In genomic region chr22:38110863-38111852, GRCh38 we compare ENCODE assay signal across 1 cellular context.
TF ChIP-seq lines count a peak whose summit lies in the region.

No MANE protein-coding gene starts in this region.

TF ChIP-seq in HepG2, 621 proteins besides CTCF, POLR2A, EP300 and RAD21 (continued from another document and continues in another):
- TF ChIP-seq, protein P1, sequence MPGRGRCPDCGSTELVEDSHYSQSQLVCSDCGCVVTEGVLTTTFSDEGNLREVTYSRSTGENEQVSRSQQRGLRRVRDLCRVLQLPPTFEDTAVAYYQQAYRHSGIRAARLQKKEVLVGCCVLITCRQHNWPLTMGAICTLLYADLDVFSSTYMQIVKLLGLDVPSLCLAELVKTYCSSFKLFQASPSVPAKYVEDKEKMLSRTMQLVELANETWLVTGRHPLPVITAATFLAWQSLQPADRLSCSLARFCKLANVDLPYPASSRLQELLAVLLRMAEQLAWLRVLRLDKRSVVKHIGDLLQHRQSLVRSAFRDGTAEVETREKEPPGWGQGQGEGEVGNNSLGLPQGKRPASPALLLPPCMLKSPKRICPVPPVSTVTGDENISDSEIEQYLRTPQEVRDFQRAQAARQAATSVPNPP (CRISPR knock-in tag; IDR thresholded peaks at IDR 0.05) = no peak
- TF ChIP-seq U2AF2 (IDR thresholded peaks at IDR 0.05; ENCODE audit: low read depth, low read length) (no peak), ZFX (CRISPR knock-in tag; IDR thresholded peaks at IDR 0.05; ENCODE audit: low read depth) (no peak; the same call in none of the 2 replicates), ZNF713 (CRISPR knock-in tag; IDR thresholded peaks at IDR 0.05) (no peak), DR1 (CRISPR knock-in tag; IDR thresholded peaks at IDR 0.05) (no peak), PLRG1 (conservative IDR thresholded peaks at IDR 0.05) (no peak), NFIC (IDR thresholded peaks at IDR 0.05; ENCODE audit: low read length) (no peak), RBM22 (optimal IDR thresholded peaks at IDR 0.05; ENCODE audit: low read length) (no peak), ZNF776 (CRISPR knock-in tag; IDR thresholded peaks at IDR 0.05) (no peak), EHMT2 (IDR thresholded peaks at IDR 0.05; ENCODE audit: borderline replicate concordance, low read depth, low read length) (no peak), NR2F2 (IDR thresholded peaks at IDR 0.05; ENCODE audit: borderline replicate concordance, low read depth) (peak; percentile 51; the same call in 1 of the 2 replicates), ZFP36L2 (CRISPR knock-in tag; IDR thresholded peaks at IDR 0.05) (no peak), ZNF441 (CRISPR knock-in tag; IDR thresholded peaks at IDR 0.05; ENCODE audit: borderline replicate concordance) (no peak), ZNF572 (CRISPR knock-in tag; IDR thresholded peaks at IDR 0.05) (no peak), ZNF576 (CRISPR knock-in tag; IDR thresholded peaks at IDR 0.05) (no peak), DNMT1 (CRISPR knock-in tag; IDR thresholded peaks at IDR 0.05) (no peak), CBX1 (IDR thresholded peaks at IDR 0.05; ENCODE audit: low read depth) (no peak), NFKB2 (CRISPR knock-in tag; IDR thresholded peaks at IDR 0.05; ENCODE audit: borderline replicate concordance) (no peak), ETS1 (CRISPR knock-in tag; IDR thresholded peaks at IDR 0.05) (no peak), ZNF557 (CRISPR knock-in tag; IDR thresholded peaks at IDR 0.05) (no peak), DRAP1 (CRISPR knock-in tag; IDR thresholded peaks at IDR 0.05) (no peak), PAX8 (CRISPR knock-in tag; IDR thresholded peaks at IDR 0.05; ENCODE audit: borderline replicate concordance) (no peak), GPN1 (CRISPR knock-in tag; IDR thresholded peaks at IDR 0.05; ENCODE audit: borderline replicate concordance) (no peak)
- TF ChIP-seq, protein P2, sequence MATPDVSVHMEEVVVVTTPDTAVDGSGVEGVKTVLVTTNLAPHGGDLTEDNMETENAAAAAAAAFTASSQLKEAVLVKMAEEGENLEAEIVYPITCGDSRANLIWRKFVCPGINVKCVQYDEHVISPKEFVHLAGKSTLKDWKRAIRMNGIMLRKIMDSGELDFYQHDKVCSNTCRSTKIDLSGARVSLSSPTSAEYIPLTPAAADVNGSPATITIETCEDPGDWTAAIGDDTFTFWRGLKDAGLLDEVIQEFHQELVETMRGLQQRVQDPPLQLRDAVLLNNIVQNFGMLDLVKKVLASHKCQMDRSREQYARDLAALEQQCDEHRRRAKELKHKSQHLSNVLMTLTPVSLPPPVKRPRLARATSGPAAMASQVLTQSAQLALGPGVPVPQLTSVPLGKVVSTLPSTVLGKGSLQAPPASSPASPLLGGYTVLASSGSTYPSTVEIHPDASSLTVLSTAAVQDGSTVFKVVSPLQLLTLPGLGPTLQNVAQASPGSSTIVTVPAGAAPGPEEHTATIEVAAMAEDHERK (CRISPR knock-in tag; IDR thresholded peaks at IDR 0.05; ENCODE audit: low read depth) = no peak
- TF ChIP-seq, protein P3, sequence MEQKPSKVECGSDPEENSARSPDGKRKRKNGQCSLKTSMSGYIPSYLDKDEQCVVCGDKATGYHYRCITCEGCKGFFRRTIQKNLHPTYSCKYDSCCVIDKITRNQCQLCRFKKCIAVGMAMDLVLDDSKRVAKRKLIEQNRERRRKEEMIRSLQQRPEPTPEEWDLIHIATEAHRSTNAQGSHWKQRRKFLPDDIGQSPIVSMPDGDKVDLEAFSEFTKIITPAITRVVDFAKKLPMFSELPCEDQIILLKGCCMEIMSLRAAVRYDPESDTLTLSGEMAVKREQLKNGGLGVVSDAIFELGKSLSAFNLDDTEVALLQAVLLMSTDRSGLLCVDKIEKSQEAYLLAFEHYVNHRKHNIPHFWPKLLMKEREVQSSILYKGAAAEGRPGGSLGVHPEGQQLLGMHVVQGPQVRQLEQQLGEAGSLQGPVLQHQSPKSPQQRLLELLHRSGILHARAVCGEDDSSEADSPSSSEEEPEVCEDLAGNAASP (CRISPR knock-in tag; IDR thresholded peaks at IDR 0.05; ENCODE audit: borderline replicate concordance) = 0 out of 2 replicates have a peak, but pooled peaks have one; percentile 3
- TF ChIP-seq, protein P4, sequence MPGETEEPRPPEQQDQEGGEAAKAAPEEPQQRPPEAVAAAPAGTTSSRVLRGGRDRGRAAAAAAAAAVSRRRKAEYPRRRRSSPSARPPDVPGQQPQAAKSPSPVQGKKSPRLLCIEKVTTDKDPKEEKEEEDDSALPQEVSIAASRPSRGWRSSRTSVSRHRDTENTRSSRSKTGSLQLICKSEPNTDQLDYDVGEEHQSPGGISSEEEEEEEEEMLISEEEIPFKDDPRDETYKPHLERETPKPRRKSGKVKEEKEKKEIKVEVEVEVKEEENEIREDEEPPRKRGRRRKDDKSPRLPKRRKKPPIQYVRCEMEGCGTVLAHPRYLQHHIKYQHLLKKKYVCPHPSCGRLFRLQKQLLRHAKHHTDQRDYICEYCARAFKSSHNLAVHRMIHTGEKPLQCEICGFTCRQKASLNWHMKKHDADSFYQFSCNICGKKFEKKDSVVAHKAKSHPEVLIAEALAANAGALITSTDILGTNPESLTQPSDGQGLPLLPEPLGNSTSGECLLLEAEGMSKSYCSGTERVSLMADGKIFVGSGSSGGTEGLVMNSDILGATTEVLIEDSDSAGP (CRISPR knock-in tag; IDR thresholded peaks at IDR 0.05; ENCODE audit: borderline replicate concordance) = peak; percentile 46; the same call in 1 of the 2 replicates
- TF ChIP-seq, protein P5, sequence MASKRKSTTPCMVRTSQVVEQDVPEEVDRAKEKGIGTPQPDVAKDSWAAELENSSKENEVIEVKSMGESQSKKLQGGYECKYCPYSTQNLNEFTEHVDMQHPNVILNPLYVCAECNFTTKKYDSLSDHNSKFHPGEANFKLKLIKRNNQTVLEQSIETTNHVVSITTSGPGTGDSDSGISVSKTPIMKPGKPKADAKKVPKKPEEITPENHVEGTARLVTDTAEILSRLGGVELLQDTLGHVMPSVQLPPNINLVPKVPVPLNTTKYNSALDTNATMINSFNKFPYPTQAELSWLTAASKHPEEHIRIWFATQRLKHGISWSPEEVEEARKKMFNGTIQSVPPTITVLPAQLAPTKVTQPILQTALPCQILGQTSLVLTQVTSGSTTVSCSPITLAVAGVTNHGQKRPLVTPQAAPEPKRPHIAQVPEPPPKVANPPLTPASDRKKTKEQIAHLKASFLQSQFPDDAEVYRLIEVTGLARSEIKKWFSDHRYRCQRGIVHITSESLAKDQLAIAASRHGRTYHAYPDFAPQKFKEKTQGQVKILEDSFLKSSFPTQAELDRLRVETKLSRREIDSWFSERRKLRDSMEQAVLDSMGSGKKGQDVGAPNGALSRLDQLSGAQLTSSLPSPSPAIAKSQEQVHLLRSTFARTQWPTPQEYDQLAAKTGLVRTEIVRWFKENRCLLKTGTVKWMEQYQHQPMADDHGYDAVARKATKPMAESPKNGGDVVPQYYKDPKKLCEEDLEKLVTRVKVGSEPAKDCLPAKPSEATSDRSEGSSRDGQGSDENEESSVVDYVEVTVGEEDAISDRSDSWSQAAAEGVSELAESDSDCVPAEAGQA (IDR thresholded peaks at IDR 0.05; ENCODE audit: low read depth) = no peak
- TF ChIP-seq, protein P5 (CRISPR knock-in tag; IDR thresholded peaks at IDR 0.05; ENCODE audit: borderline replicate concordance) = no peak
- TF ChIP-seq, protein P6, sequence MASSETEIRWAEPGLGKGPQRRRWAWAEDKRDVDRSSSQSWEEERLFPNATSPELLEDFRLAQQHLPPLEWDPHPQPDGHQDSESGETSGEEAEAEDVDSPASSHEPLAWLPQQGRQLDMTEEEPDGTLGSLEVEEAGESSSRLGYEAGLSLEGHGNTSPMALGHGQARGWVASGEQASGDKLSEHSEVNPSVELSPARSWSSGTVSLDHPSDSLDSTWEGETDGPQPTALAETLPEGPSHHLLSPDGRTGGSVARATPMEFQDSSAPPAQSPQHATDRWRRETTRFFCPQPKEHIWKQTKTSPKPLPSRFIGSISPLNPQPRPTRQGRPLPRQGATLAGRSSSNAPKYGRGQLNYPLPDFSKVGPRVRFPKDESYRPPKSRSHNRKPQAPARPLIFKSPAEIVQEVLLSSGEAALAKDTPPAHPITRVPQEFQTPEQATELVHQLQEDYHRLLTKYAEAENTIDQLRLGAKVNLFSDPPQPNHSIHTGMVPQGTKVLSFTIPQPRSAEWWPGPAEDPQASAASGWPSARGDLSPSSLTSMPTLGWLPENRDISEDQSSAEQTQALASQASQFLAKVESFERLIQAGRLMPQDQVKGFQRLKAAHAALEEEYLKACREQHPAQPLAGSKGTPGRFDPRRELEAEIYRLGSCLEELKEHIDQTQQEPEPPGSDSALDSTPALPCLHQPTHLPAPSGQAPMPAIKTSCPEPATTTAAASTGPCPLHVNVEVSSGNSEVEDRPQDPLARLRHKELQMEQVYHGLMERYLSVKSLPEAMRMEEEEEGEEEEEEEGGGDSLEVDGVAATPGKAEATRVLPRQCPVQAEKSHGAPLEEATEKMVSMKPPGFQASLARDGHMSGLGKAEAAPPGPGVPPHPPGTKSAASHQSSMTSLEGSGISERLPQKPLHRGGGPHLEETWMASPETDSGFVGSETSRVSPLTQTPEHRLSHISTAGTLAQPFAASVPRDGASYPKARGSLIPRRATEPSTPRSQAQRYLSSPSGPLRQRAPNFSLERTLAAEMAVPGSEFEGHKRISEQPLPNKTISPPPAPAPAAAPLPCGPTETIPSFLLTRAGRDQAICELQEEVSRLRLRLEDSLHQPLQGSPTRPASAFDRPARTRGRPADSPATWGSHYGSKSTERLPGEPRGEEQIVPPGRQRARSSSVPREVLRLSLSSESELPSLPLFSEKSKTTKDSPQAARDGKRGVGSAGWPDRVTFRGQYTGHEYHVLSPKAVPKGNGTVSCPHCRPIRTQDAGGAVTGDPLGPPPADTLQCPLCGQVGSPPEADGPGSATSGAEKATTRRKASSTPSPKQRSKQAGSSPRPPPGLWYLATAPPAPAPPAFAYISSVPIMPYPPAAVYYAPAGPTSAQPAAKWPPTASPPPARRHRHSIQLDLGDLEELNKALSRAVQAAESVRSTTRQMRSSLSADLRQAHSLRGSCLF (CRISPR knock-in tag; IDR thresholded peaks at IDR 0.05; ENCODE audit: borderline replicate concordance) = no peak
- TF ChIP-seq, protein P7, sequence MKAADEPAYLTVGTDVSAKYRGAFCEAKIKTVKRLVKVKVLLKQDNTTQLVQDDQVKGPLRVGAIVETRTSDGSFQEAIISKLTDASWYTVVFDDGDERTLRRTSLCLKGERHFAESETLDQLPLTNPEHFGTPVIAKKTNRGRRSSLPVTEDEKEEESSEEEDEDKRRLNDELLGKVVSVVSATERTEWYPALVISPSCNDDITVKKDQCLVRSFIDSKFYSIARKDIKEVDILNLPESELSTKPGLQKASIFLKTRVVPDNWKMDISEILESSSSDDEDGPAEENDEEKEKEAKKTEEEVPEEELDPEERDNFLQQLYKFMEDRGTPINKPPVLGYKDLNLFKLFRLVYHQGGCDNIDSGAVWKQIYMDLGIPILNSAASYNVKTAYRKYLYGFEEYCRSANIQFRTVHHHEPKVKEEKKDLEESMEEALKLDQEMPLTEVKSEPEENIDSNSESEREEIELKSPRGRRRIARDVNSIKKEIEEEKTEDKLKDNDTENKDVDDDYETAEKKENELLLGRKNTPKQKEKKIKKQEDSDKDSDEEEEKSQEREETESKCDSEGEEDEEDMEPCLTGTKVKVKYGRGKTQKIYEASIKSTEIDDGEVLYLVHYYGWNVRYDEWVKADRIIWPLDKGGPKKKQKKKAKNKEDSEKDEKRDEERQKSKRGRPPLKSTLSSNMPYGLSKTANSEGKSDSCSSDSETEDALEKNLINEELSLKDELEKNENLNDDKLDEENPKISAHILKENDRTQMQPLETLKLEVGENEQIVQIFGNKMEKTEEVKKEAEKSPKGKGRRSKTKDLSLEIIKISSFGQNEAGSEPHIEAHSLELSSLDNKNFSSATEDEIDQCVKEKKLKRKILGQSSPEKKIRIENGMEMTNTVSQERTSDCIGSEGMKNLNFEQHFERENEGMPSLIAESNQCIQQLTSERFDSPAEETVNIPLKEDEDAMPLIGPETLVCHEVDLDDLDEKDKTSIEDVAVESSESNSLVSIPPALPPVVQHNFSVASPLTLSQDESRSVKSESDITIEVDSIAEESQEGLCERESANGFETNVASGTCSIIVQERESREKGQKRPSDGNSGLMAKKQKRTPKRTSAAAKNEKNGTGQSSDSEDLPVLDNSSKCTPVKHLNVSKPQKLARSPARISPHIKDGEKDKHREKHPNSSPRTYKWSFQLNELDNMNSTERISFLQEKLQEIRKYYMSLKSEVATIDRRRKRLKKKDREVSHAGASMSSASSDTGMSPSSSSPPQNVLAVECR (CRISPR knock-in tag; IDR thresholded peaks at IDR 0.05; ENCODE audit: borderline replicate concordance) = peak; percentile 72
